8 cellular contexts compared by ENCODE assay signal in the genomic region with DNA sequence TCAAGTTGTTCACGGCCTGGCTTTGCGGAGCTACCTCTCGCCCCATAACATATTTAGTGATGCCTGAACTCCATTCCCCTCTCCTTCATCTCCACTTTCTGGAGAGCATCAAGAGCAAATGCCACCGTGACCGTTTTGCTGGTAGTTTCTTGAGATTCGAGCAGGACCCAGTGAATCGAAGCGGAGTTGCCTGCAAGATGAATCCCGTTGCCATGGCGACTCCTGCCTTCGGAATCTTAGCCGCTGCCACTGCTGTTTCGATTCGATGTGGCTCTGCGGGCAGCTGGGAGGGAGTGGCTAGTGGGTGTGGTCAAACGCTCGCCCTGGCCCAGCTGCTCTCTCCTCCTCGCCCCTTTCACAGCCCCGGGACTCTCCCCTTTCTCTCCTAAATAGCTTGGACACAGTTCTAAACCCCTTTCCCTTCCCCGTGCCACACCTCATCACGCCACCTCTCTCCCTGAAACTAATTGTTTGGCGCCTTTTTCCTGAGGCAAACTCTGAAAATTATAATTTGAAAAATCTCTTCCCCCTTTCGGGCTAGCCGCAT. TPM values are rescaled to one million over a fixed set of nuclear protein-coding genes. Genes with fewer than 3 reads are reported as not detected.
DNase-seq lines count a peak whose midpoint lies in the region; ATAC-seq and TF ChIP-seq lines count a peak whose summit lies in the region.

No MANE protein-coding gene starts in this region.

- no peak for TF ChIP-seq EP300 in neural cell (conservative IDR thresholded peaks at IDR 0.05; ENCODE audit: poor library complexity, severe bottlenecking)

- in situ Hi-C loops in GM23248 (cut with MboI) = no loop called here

- no peaks in the 10 kb centered on the region for H3K9me2 ChIP-seq in GM23248 (ENCODE audit: insufficient read depth)
- no peaks in the 10 kb centered on the region for H3K9me2 ChIP-seq in neural cell (ENCODE audit: insufficient read depth, low read length)

- H3K9me3 Mint-ChIP-seq in stimulated activated naive CD8-positive, alpha-beta T cell treated with anti-CD3 and anti-CD28 coated beads, Interleukin-15, Interleukin-2, amounts not matched to agents 100 ng/mL and 50 ng/mL, for 24 hours = no peaks in the 10 kb centered on the region

- H3K4me3 Mint-ChIP-seq in stimulated activated naive CD8-positive, alpha-beta T cell treated with anti-CD3 and anti-CD28 coated beads, Interleukin-15, Interleukin-2, amounts not matched to agents 100 ng/mL and 50 ng/mL, for 24 hours = peak overlapping the region; percentile 93

- no peak for TF ChIP-seq CTCF in DND-41 (IDR thresholded peaks at IDR 0.05; ENCODE audit: borderline replicate concordance, extremely low read depth, low read length, poor library complexity, severe bottlenecking)
- no peak for TF ChIP-seq CTCF in fibroblast of villous mesenchyme (IDR thresholded peaks at IDR 0.05; ENCODE audit: insufficient read depth, low read depth, low read length)
- TF ChIP-seq CTCF in neural cell (IDR thresholded peaks at IDR 0.05; ENCODE audit: poor library complexity, severe bottlenecking) = no peak

- peak overlapping the region; percentile 94 for H3K4me2 ChIP-seq in DND-41 (ENCODE audit: insufficient read depth, low read length)
- peak overlapping the region; percentile 82 for H3K4me2 ChIP-seq in GM23248 (ENCODE audit: unreplicated experiment)
- H3K4me2 ChIP-seq in neural cell (ENCODE audit: low read length) = peak overlapping the region; percentile 89

- H3K36me3 ChIP-seq in DND-41 (ENCODE audit: insufficient read depth, low read length) (no peaks in the 10 kb centered on the region), GM23248 (ENCODE audit: low read depth) (no peaks in the 10 kb centered on the region), neural cell (ENCODE audit: insufficient read depth, low read length) (no peaks in the 10 kb centered on the region)

- H3K27ac ChIP-seq in DND-41 (ENCODE audit: low read length) (no peak overlapping the region), GM23248 (peak overlapping the region; percentile 82), neural cell (ENCODE audit: low read length) (peak overlapping the region; percentile 97)

- peak overlapping the region; percentile 87 for H3K27ac Mint-ChIP-seq in stimulated activated naive CD8-positive, alpha-beta T cell treated with anti-CD3 and anti-CD28 coated beads, Interleukin-15, Interleukin-2, amounts not matched to agents 100 ng/mL and 50 ng/mL, for 24 hours

- peaks cover 26% of the 10 kb centered on the region for H3K4me1 ChIP-seq in DND-41 (ENCODE audit: insufficient read depth, low read length)
- H3K4me1 ChIP-seq in GM23248 (ENCODE audit: insufficient read depth) = peaks cover 17% of the 10 kb centered on the region

- no peaks in the 10 kb centered on the region for H3K36me3 Mint-ChIP-seq in stimulated activated naive CD8-positive, alpha-beta T cell treated with anti-CD3 and anti-CD28 coated beads, Interleukin-15, Interleukin-2, amounts not matched to agents 100 ng/mL and 50 ng/mL, for 24 hours (ENCODE audit: low read depth)

- H3K9me3 ChIP-seq in DND-41 (ENCODE audit: insufficient read depth, low read length, severe bottlenecking) (no peaks in the 10 kb centered on the region), GM23248 (ENCODE audit: low read depth) (no peaks in the 10 kb centered on the region), neural cell (ENCODE audit: low read length) (no peaks in the 10 kb centered on the region)

- peaks cover 38% of the 10 kb centered on the region for H3K27me3 ChIP-seq in DND-41 (ENCODE audit: insufficient read depth, low read length, poor library complexity)
- H3K27me3 ChIP-seq in GM23248 (replicated peaks; ENCODE audit: insufficient read depth) = no peaks in the 10 kb centered on the region
- H3K27me3 ChIP-seq in neural cell (ENCODE audit: insufficient read depth, low read depth, low read length) = no peaks in the 10 kb centered on the region

- peaks cover 21% of the 10 kb centered on the region for H3K4me1 Mint-ChIP-seq in stimulated activated naive CD8-positive, alpha-beta T cell treated with anti-CD3 and anti-CD28 coated beads, Interleukin-15, Interleukin-2, amounts not matched to agents 100 ng/mL and 50 ng/mL, for 24 hours (ENCODE audit: low read depth)

- H3K27me3 Mint-ChIP-seq in stimulated activated naive CD8-positive, alpha-beta T cell treated with anti-CD3 and anti-CD28 coated beads, Interleukin-15, Interleukin-2, amounts not matched to agents 100 ng/mL and 50 ng/mL, for 24 hours = peaks cover 12% of the 10 kb centered on the region

- peak; percentile 39 for TF ChIP-seq RAD21 in neural cell (conservative IDR thresholded peaks at IDR 0.05)

- peak overlapping the region; percentile 68 to 86; a peak in 3 of 4 replicates for H3K4me3 ChIP-seq in DND-41 (ENCODE audit: low read depth in 1 of 2, low read length in 2 of 2)
- peak overlapping the region; percentile 90 for H3K4me3 ChIP-seq in GM23248
- H3K4me3 ChIP-seq in fibroblast of villous mesenchyme (ENCODE audit: low read depth, low read length) = peak overlapping the region; percentile 88
- peak overlapping the region; percentile 89 for H3K4me3 ChIP-seq in neural cell (ENCODE audit: low read length)

- H2AFZ ChIP-seq in DND-41 (ENCODE audit: low read depth, low read length) = no peak overlapping the region
- peak overlapping the region; percentile 87 for H2AFZ ChIP-seq in GM23248
- H2AFZ ChIP-seq in neural cell (ENCODE audit: low read depth, low read length) = peak overlapping the region; percentile 7

- DNase-seq in DND-41 (peak; percentile 59), GM23248 (peak; percentile 98), Kasumi-1 (lab: John Stamatoyannopoulos, UW) (peak; percentile 38 to 41), RPMI8226 (peak; percentile 83), fibroblast of villous mesenchyme (ENCODE audit: low read depth) (peak; percentile 88)
- DNase-seq in activated effector memory CD4-positive, alpha-beta T cell treated with anti-CD3 and anti-CD28 coated beads, Interleukin-2, amount 50 U/mL, for 16 hours = peak; percentile 90

- WGBS in GM23248 (ENCODE audit: low coverage in 1 of 2, low lambda C conversion rate in 2 of 2, missing lambda C conversion rate in 2 of 2), 2 experiments = 1 to 2% methylated on average over 24 of the region's 24 CpGs

- H4K20me1 ChIP-seq in DND-41 (ENCODE audit: insufficient read depth, low read length) = peaks cover 18% of the 10 kb centered on the region; the same call in 1 of the 2 replicates
- H4K20me1 ChIP-seq in GM23248 (ENCODE audit: insufficient read depth) = no peaks in the 10 kb centered on the region
- peaks cover 24% of the 10 kb centered on the region for H4K20me1 ChIP-seq in neural cell (ENCODE audit: insufficient read depth)

- ATAC-seq in DND-41 (ENCODE audit: insufficient read depth, low read depth) = no peak

- no peaks in the 10 kb centered on the region for H3K79me2 ChIP-seq in DND-41 (ENCODE audit: insufficient read depth, low read length)
- H3K79me2 ChIP-seq in GM23248 (ENCODE audit: insufficient read depth) = peaks cover 48% of the 10 kb centered on the region
- H3K79me2 ChIP-seq in neural cell (replicated peaks; ENCODE audit: insufficient read depth, low read length) = peaks cover 60% of the 10 kb centered on the region

- H3F3A ChIP-seq in GM23248 (ENCODE audit: insufficient read depth) = peaks cover 10% of the 10 kb centered on the region
- peaks cover 19% of the 10 kb centered on the region for H3F3A ChIP-seq in neural cell (ENCODE audit: insufficient read depth, low read length, poor library complexity, severe bottlenecking)

- peak overlapping the region; percentile 71 for H3K9ac ChIP-seq in DND-41 (ENCODE audit: low read depth, low read length)
- peak overlapping the region; percentile 85 for H3K9ac ChIP-seq in GM23248
- H3K9ac ChIP-seq in neural cell (ENCODE audit: low read length) = peak overlapping the region; percentile 99

TF ChIP-seq in neural cell, 6 proteins besides CTCF, POLR2A, EP300 and RAD21:
- peak; percentile 83 for TF ChIP-seq POLR2AphosphoS5 (IDR thresholded peaks at IDR 0.05)
- no peak for TF ChIP-seq EZH2 (IDR thresholded peaks at IDR 0.05; ENCODE audit: borderline replicate concordance, insufficient read depth, low read length, poor library complexity, severe bottlenecking)
- TF ChIP-seq SMC3 (conservative IDR thresholded peaks at IDR 0.05; ENCODE audit: poor library complexity) = peak; percentile 31
- TF ChIP-seq, protein P1, sequence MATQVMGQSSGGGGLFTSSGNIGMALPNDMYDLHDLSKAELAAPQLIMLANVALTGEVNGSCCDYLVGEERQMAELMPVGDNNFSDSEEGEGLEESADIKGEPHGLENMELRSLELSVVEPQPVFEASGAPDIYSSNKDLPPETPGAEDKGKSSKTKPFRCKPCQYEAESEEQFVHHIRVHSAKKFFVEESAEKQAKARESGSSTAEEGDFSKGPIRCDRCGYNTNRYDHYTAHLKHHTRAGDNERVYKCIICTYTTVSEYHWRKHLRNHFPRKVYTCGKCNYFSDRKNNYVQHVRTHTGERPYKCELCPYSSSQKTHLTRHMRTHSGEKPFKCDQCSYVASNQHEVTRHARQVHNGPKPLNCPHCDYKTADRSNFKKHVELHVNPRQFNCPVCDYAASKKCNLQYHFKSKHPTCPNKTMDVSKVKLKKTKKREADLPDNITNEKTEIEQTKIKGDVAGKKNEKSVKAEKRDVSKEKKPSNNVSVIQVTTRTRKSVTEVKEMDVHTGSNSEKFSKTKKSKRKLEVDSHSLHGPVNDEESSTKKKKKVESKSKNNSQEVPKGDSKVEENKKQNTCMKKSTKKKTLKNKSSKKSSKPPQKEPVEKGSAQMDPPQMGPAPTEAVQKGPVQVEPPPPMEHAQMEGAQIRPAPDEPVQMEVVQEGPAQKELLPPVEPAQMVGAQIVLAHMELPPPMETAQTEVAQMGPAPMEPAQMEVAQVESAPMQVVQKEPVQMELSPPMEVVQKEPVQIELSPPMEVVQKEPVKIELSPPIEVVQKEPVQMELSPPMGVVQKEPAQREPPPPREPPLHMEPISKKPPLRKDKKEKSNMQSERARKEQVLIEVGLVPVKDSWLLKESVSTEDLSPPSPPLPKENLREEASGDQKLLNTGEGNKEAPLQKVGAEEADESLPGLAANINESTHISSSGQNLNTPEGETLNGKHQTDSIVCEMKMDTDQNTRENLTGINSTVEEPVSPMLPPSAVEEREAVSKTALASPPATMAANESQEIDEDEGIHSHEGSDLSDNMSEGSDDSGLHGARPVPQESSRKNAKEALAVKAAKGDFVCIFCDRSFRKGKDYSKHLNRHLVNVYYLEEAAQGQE (IDR thresholded peaks at IDR 0.05; ENCODE audit: borderline replicate concordance) = peak; percentile 63
- TF ChIP-seq TAF1 (IDR thresholded peaks at IDR 0.05; ENCODE audit: low read depth) = peak; percentile 55
- TF ChIP-seq MXI1 (conservative IDR thresholded peaks at IDR 0.05; ENCODE audit: poor library complexity, severe bottlenecking) = peak; percentile 82

RNA-seq across cellular contexts. Expression of gene DAAM1, which starts 1.4 kb away (rescaled TPM):
- total RNA-seq in GM23248 (2014; rRNA removed; shearing (Covaris generic)) = 17.5 and 25.3 TPM in 2 replicates
- polyA plus RNA-seq in GM23248 (2016; fragmentation: Nextera tagmentation; extraction: Ambion mirVana) = 17.4 and 17.9 TPM in 2 replicates
- 22.0 and 25.1 TPM in 2 replicates for total RNA-seq in fibroblast of villous mesenchyme
- polyA plus RNA-seq in neural cell = 156 and 161 TPM in 2 replicates
- polyA minus RNA-seq in neural cell = 214 and 322 TPM in 2 replicates

Comparison
In these comparisons a context has a peak if more than half of its experiments do, and no peak if none do; other contexts are left out.
1. DNase-seq: peak in every context shown above with its lines; median percentile 98 in GM23248; 90 in activated effector memory CD4-positive, alpha-beta T cell treated with anti-CD3 and anti-CD28 coated beads, Interleukin-2, amount 50 U/mL, for 16 hours; 88 in fibroblast of villous mesenchyme; 83 in RPMI8226; 59 in DND-41; 40 in Kasumi-1.